In genomic region chr18:69838620-69839411, GRCh38 we compare ENCODE assay signal across 1 cellular context.
TF ChIP-seq lines count a peak whose summit lies in the region.

No MANE protein-coding gene starts in this region.

TF ChIP-seq in K562, 482 proteins besides CTCF, POLR2A, EP300 and RAD21 (continued from another document and continues in another):
- no peak for TF ChIP-seq CHD7 (IDR thresholded peaks at IDR 0.05; ENCODE audit: low read depth, low read length)
- TF ChIP-seq VEZF1 (CRISPR knock-in tag; IDR thresholded peaks at IDR 0.05): peak; percentile 34; the same call in 1 of the 2 replicates
- peak; percentile 69; the same call in 1 of the 2 replicates for TF ChIP-seq MTA1 (IDR thresholded peaks at IDR 0.05; ENCODE audit: borderline replicate concordance)
- no peak for TF ChIP-seq DMBX1 (CRISPR knock-in tag; IDR thresholded peaks at IDR 0.05; ENCODE audit: borderline replicate concordance)
- TF ChIP-seq IFI16 (CRISPR knock-in tag; IDR thresholded peaks at IDR 0.05): no peak
- peak; percentile 39; the same call in 1 of the 2 replicates for TF ChIP-seq DPF2 (IDR thresholded peaks at IDR 0.05)
- no peak for TF ChIP-seq CTCFL (IDR thresholded peaks at IDR 0.05; ENCODE audit: borderline replicate concordance, insufficient read depth, low read depth, low read length, poor library complexity, severe bottlenecking)
- TF ChIP-seq ZNF140 (CRISPR knock-in tag; IDR thresholded peaks at IDR 0.05): no peak
- no peak for TF ChIP-seq FOXO4 (CRISPR knock-in tag; IDR thresholded peaks at IDR 0.05)
- no peak for TF ChIP-seq RREB1 (CRISPR knock-in tag; IDR thresholded peaks at IDR 0.05)
- TF ChIP-seq TAF1 (IDR thresholded peaks at IDR 0.05; ENCODE audit: control insufficient read depth, extremely low read depth, insufficient read depth, low read length, severe bottlenecking): no peak
- TF ChIP-seq MAZ (CRISPR knock-in tag; conservative IDR thresholded peaks at IDR 0.05 in 1 of 2, IDR thresholded peaks at IDR 0.05 in 1 of 2): no peak; a peak in 2 of 4 replicates
- 0 out of 4 replicates have a peak, but pooled peaks of 1 of the 2 experiments have one; percentile 30 for TF ChIP-seq ARNT (IDR thresholded peaks at IDR 0.05)
- TF ChIP-seq CGGBP1 (CRISPR knock-in tag; IDR thresholded peaks at IDR 0.05): no peak
- TF ChIP-seq ZSCAN29 (IDR thresholded peaks at IDR 0.05): no peak
- TF ChIP-seq SRF (CRISPR knock-in tag; IDR thresholded peaks at IDR 0.05): no peak
- no peak for TF ChIP-seq L3MBTL2 (IDR thresholded peaks at IDR 0.05)
- TF ChIP-seq NR4A1 (CRISPR knock-in tag; IDR thresholded peaks at IDR 0.05): no peak
- TF ChIP-seq NR4A1 (tag; IDR thresholded peaks at IDR 0.05): no peak
- TF ChIP-seq HDAC2 (IDR thresholded peaks at IDR 0.05): peak; percentile 56; the same call in 1 of the 2 replicates
- TF ChIP-seq RBM22 (IDR thresholded peaks at IDR 0.05; ENCODE audit: low read depth, low read length, poor library complexity, severe bottlenecking): no peak
- 0 out of 2 replicates have a peak, but pooled peaks have one; percentile 24 for TF ChIP-seq CTBP1 (IDR thresholded peaks at IDR 0.05; ENCODE audit: borderline replicate concordance)
- no peak for TF ChIP-seq ZBTB17 (CRISPR knock-in tag; IDR thresholded peaks at IDR 0.05)
- TF ChIP-seq TOE1 (IDR thresholded peaks at IDR 0.05; ENCODE audit: borderline replicate concordance): peak; percentile 54; the same call in 1 of the 2 replicates
- no peak for TF ChIP-seq TOE1 (CRISPR knock-in tag; IDR thresholded peaks at IDR 0.05; ENCODE audit: borderline replicate concordance, low read depth)
- TF ChIP-seq BRD4 (IDR thresholded peaks at IDR 0.05): no peak
- TF ChIP-seq CREB3L1 (IDR thresholded peaks at IDR 0.05; ENCODE audit: borderline replicate concordance, low read depth): no peak
- TF ChIP-seq RFX7 (CRISPR knock-in tag; IDR thresholded peaks at IDR 0.05): no peak
- TF ChIP-seq SUPT5H (IDR thresholded peaks at IDR 0.05): 0 out of 2 replicates have a peak, but pooled peaks have one; percentile 25
